Comparison of ENCODE assay signal across 19 cellular contexts in the genomic region with DNA sequence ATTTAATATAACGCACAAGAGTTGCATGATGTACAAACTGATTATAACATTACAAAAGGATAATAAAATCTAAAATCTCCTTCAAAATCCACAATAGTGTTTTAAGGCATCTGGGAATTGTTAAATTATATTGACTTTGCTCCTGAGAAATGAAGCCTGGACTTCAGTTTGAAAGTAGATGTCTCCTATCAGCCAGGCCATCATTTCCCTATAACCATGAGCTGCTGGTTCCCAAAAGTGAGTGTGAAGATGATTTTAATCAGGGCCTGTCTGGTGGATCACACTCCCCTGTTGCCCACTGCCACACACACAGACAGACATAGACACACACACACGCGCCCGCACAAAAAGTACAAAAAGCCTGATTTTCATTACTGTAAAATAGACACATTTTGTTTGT.
DNase-seq lines count a peak whose midpoint lies in the region; ATAC-seq and TF ChIP-seq lines count a peak whose summit lies in the region.
"Had no signal": no experiment of that assay in that cellular context is flagged by ENCODE, and none has a peak within 500 bp of the region (broad histone marks: within the 10 kb centered on the region; RNA-seq: fewer than 3 reads in every experiment).

No MANE protein-coding gene starts in this region.

- no peaks in the 10 kb centered on the region for H3K27me3 Mint-ChIP-seq in H9 (ENCODE audit: low read depth)
- no peaks in the 10 kb centered on the region for H3K27me3 Mint-ChIP-seq in nephron (ENCODE audit: low read depth)
- H3K27me3 Mint-ChIP-seq in CD14-positive monocyte (ENCODE audit: low read depth in 3 of 3) = peaks cover 0 to 2% (median 0%) of the 10 kb centered on the region in 3 donors
- H3K27me3 Mint-ChIP-seq: CD4-positive, alpha-beta T cell had no signal

- H4K91ac ChIP-seq in H9 (ENCODE audit: insufficient read length, low read depth, low read length) = no peak overlapping the region

- H4K5ac ChIP-seq in H9 (ENCODE audit: insufficient read length, low read depth, low read length) = no peak overlapping the region

- H2AK5ac ChIP-seq in H9 (ENCODE audit: insufficient read length, low read length) = no peak overlapping the region

- H3K36me3 ChIP-seq in mucosa of descending colon (ENCODE audit: low read depth) = no peaks in the 10 kb centered on the region
- H3K36me3 ChIP-seq: BE2C, BLaER1 had no signal

- H3K4me1 ChIP-seq in H9 (ENCODE audit: insufficient read depth, low read length) (no peaks in the 10 kb centered on the region), mucosa of descending colon (ENCODE audit: low read depth) (no peaks in the 10 kb centered on the region)
- H3K4me1 ChIP-seq: BE2C, BLaER1 had no signal

- ATAC-seq in SK-N-SH treated with all-trans-retinoic acid at 6 μM for 48 hours (no peak), GM21717 (IDR thresholded peaks at IDR 0.05; ENCODE audit: unreplicated experiment) (no peak), HG03460 (IDR thresholded peaks at IDR 0.05; ENCODE audit: unreplicated experiment) (no peak), mucosa of descending colon (no peak)
- ATAC-seq: CD8-positive, alpha-beta T cell had no signal

- no peak overlapping the region for H3K23ac ChIP-seq in H9 (ENCODE audit: insufficient read length, low read depth, low read length)

- H2BK5ac ChIP-seq in H9 (ENCODE audit: insufficient read length, low read length) = no peak overlapping the region

- H3K4me1 Mint-ChIP-seq in H9 (no peaks in the 10 kb centered on the region), nephron (peaks cover 19% of the 10 kb centered on the region), CD14-positive monocyte (no peaks in the 10 kb centered on the region)

- H3K23me2 ChIP-seq in H9 (ENCODE audit: insufficient read length, low read depth, low read length, poor library complexity, severe bottlenecking) = no peaks in the 10 kb centered on the region

- no peak overlapping the region for H3K18ac ChIP-seq in H9 (ENCODE audit: insufficient read length, low read depth, low read length)

- no peak overlapping the region for H3K56ac ChIP-seq in H9 (ENCODE audit: insufficient read length, low read depth, low read length)

- no peak overlapping the region for H3T11ph ChIP-seq in H9 (ENCODE audit: low read length)

- H3K27ac ChIP-seq in H9 (ENCODE audit: insufficient read length, low read depth, low read length) = no peak overlapping the region
- H3K27ac ChIP-seq: BLaER1 had no signal

- H2BK12ac ChIP-seq in H9 (ENCODE audit: insufficient read length, low read depth, low read length) = no peak overlapping the region

- H3K27ac Mint-ChIP-seq in H9 (no peak overlapping the region), nephron (peak overlapping the region in 2 of 3 experiments; percentile 33 to 44), CD14-positive monocyte (no peak overlapping the region)
- H3K27ac Mint-ChIP-seq: CD4-positive, alpha-beta T cell; CD8-positive, alpha-beta T cell had no signal

- H3K9me3 Mint-ChIP-seq in H9 (peaks cover 0 to 3% of the 10 kb centered on the region in 2 experiments; a peak in 1 of 5 replicates), nephron (peaks cover 4% of the 10 kb centered on the region), CD14-positive monocyte (peaks cover 0 to 5% (median 2%) of the 10 kb centered on the region in 7 donors)

- H3K14ac ChIP-seq in H9 (ENCODE audit: insufficient read depth, low read length) = no peak overlapping the region

- H2BK15ac ChIP-seq in H9 (ENCODE audit: low read depth, low read length) = no peak overlapping the region

- H4K20me1 ChIP-seq in H9 (ENCODE audit: control insufficient read depth, insufficient read depth, insufficient read length) = no peaks in the 10 kb centered on the region
- H4K20me1 ChIP-seq: BLaER1 had no signal

- H3K9me3 ChIP-seq in H9 (ENCODE audit: control insufficient read depth, low read depth, low read length) (no peaks in the 10 kb centered on the region), mucosa of descending colon (no peaks in the 10 kb centered on the region)
- H3K9me3 ChIP-seq: BE2C, BLaER1, Caco-2 had no signal

- no peak for TF ChIP-seq CTCF in H9 (conservative IDR thresholded peaks at IDR 0.05)
- TF ChIP-seq CTCF in nephron (IDR thresholded peaks at IDR 0.05; ENCODE audit: unreplicated experiment in 3 of 3) = no peak
- no peak for TF ChIP-seq CTCF in CD14-positive monocyte (IDR thresholded peaks at IDR 0.05)
- TF ChIP-seq CTCF in mucosa of descending colon (IDR thresholded peaks at IDR 0.05) = no peak

- no peaks in the 10 kb centered on the region for H3K27me3 ChIP-seq in H9 (ENCODE audit: insufficient read depth, low read length)
- H3K27me3 ChIP-seq: BE2C, BLaER1 had no signal

- H2BK20ac ChIP-seq in H9 (ENCODE audit: low read depth, low read length, poor library complexity, severe bottlenecking) = peak overlapping the region; percentile 14

- H2BK120ac ChIP-seq in H9 (ENCODE audit: low read depth, low read length, poor library complexity, severe bottlenecking) = no peak overlapping the region

- H3K4me2 ChIP-seq in H9 (ENCODE audit: insufficient read depth, insufficient read length, low read length) = no peak overlapping the region
- H3K4me2 ChIP-seq: BLaER1 had no signal

- H3K79me1 ChIP-seq in H9 (ENCODE audit: insufficient read depth, low read depth, low read length, poor library complexity, severe bottlenecking) = no peaks in the 10 kb centered on the region

- H3K9ac ChIP-seq in H9 (ENCODE audit: extremely low read depth, insufficient read length, low read length) = no peak overlapping the region
- H3K9ac ChIP-seq: BLaER1 had no signal

- no peaks in the 10 kb centered on the region for H3K79me2 ChIP-seq in H9 (ENCODE audit: insufficient read depth, low read length)

- no peak overlapping the region for H3K4me3 ChIP-seq in mucosa of descending colon
- H3K4me3 ChIP-seq: BLaER1 had no signal

- H3K4ac ChIP-seq in H9 (ENCODE audit: low read depth, low read length) = no peak overlapping the region

- intact Hi-C loops in CD14-positive monocyte (cut with micrococcal nuclease) (no loop called here), mucosa of descending colon (cut with DNase I, micrococcal nuclease) (no loop called here)

- WGBS in H9 (ENCODE audit: extremely low coverage, insufficient read length, low lambda C conversion rate) = no CpG with 5 or more reads among the region's 4 CpGs

- H3K4me3 Mint-ChIP-seq in H9 (no peak overlapping the region), nephron (no peak overlapping the region), CD14-positive monocyte (no peak overlapping the region)
- H3K4me3 Mint-ChIP-seq: CD4-positive, alpha-beta T cell; CD8-positive, alpha-beta T cell had no signal

- no peak overlapping the region for H2AFZ ChIP-seq in H9 (ENCODE audit: low read length)

- DNase-seq in H9 (no peak), SK-N-DZ (ENCODE audit: low spot score) (peak; percentile 78), CD14-positive monocyte (ENCODE audit: low spot score) (no peak), mucosa of descending colon (no peak)
- DNase-seq: 8988T; ACHN; BE2C; C1 segment of cervical spinal cord; Caco-2; Calu3; CD4-positive, alpha-beta T cell; CD8-positive, alpha-beta T cell; DMS79 treated with DMSO at 0.1 percent for 48 hours; GF-D8 had no signal

- H4K8ac ChIP-seq in H9 (replicated peaks; ENCODE audit: insufficient read length, low read depth, low read length) = no peak overlapping the region

- no peaks in the 10 kb centered on the region for H3K36me3 Mint-ChIP-seq in H9 (ENCODE audit: insufficient read depth in 1 of 3, low read depth in 3 of 3)
- H3K36me3 Mint-ChIP-seq in nephron (ENCODE audit: low read depth) = no peaks in the 10 kb centered on the region
- no peaks in the 10 kb centered on the region for H3K36me3 Mint-ChIP-seq in CD14-positive monocyte
- H3K36me3 Mint-ChIP-seq: CD8-positive, alpha-beta T cell had no signal

TF ChIP-seq in SK-N-SH treated with all-trans-retinoic acid at 6 μM for 48 hours, 23 proteins besides CTCF, POLR2A, EP300 and RAD21:
- TF ChIP-seq TCF4 (CRISPR knock-in tag; IDR thresholded peaks at IDR 0.05; ENCODE audit: borderline replicate concordance) = peak; percentile 29; the same call in 1 of the 2 replicates
- no peak for TF ChIP-seq RARB (CRISPR knock-in tag; IDR thresholded peaks at IDR 0.05)
- no peak for TF ChIP-seq ZNF8 (CRISPR knock-in tag; IDR thresholded peaks at IDR 0.05)

Comparison
In these comparisons a context has a peak if more than half of its experiments do, and no peak if none do; other contexts are left out.
1. H3K27ac Mint-ChIP-seq: peak in nephron (2 of 3); none in H9 (0 of 3) and CD14-positive monocyte (0 of 7).